In the genomic region with DNA sequence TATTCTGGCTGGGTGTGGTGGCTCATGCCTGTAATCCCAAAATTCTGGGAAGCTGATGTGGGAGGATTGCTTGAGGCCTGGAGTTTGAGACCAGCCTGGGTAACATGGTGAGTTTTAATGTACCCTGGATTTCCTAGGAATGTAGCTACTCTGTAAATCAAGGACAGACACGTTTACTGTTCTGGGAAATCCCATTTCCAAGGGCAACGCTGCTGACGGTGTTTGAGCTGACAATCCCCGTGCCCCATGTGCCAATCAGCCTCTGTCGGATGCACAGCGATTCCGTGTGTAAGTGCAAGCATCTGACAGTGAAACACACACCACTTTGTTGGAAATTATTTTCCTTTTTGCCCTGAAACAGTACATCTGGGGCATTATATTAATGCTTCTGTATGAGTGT, we compare ENCODE assay signal across 18 cellular contexts. TPM values are rescaled to one million over a fixed set of nuclear protein-coding genes. Genes with fewer than 3 reads are reported as not detected.
DNase-seq lines count a peak whose midpoint lies in the region; ATAC-seq and TF ChIP-seq lines count a peak whose summit lies in the region.
"Had no signal": no experiment of that assay in that cellular context is flagged by ENCODE, and none has a peak within 500 bp of the region (broad histone marks: within the 10 kb centered on the region; RNA-seq: fewer than 3 reads in every experiment).

No MANE protein-coding gene starts in this region.

- intact Hi-C loops in left ventricle myocardium superior (cut with micrococcal nuclease) (no loop called here), upper lobe of right lung (cut with DNase I) (no loop called here)

- no peaks in the 10 kb centered on the region for H3K27me3 ChIP-seq in cardiac muscle cell
- H3K27me3 ChIP-seq in upper lobe of right lung = no peaks in the 10 kb centered on the region
- H3K27me3 ChIP-seq: body of pancreas, neutrophil, sigmoid colon had no signal

- H3K4me1 ChIP-seq in cardiac muscle cell (ENCODE audit: low read depth) (peaks cover 7% of the 10 kb centered on the region), upper lobe of right lung (peaks cover 6% of the 10 kb centered on the region)
- H3K4me1 ChIP-seq: body of pancreas, sigmoid colon had no signal

- H3K4me3 ChIP-seq in cardiac muscle cell (no peak overlapping the region), upper lobe of right lung (no peak overlapping the region)
- H3K4me3 ChIP-seq: body of pancreas, sigmoid colon had no signal

- TF ChIP-seq CTCF in cardiac muscle cell (IDR thresholded peaks at IDR 0.05; ENCODE audit: low read depth, low read length) (no peak), upper lobe of right lung (IDR thresholded peaks at IDR 0.05) (no peak)

- H3K36me3 ChIP-seq in cardiac muscle cell (peaks cover 20% of the 10 kb centered on the region), upper lobe of right lung (peaks cover 19% of the 10 kb centered on the region)

- H3K27ac ChIP-seq in cardiac muscle cell (peak overlapping the region; percentile 34), epithelial cell of prostate (peak overlapping the region; percentile 52), upper lobe of right lung (peak overlapping the region; percentile 42)
- H3K27ac ChIP-seq: body of pancreas, neutrophil, sigmoid colon had no signal

- DNase-seq in cardiac muscle cell (ENCODE audit: low read depth in 1 of 2, low spot score in 1 of 2) (no peak), left ventricle myocardium superior (no peak), epithelial cell of prostate (ENCODE audit: low read depth, low spot score) (no peak), upper lobe of right lung (no peak), GM03348 (ENCODE audit: low spot score) (no peak)
- DNase-seq: ACHN; activated CD8-positive, alpha-beta T cell treated with anti-CD3 and anti-CD28 coated beads, Interleukin-2, amount 10 ng/mL, durations not matched to agents 7 days and 5 days; activated effector memory CD4-positive, alpha-beta T cell treated with anti-CD3 and anti-CD28 coated beads, Interleukin-2, amount 50 U/mL, for 16 hours; body of pancreas; effector CD8-positive, alpha-beta T cell; mesendoderm; NCI-H1694; NCI-H524; PC-3; sigmoid colon had no signal

- no peak for ATAC-seq in left ventricle myocardium superior
- no peak for ATAC-seq in upper lobe of right lung
- ATAC-seq in HG03175 (IDR thresholded peaks at IDR 0.05; ENCODE audit: unreplicated experiment) = no peak
- ATAC-seq: activated CD8-positive, alpha-beta T cell treated with anti-CD3 and anti-CD28 coated beads, Interleukin-2, amount 10 ng/mL, durations not matched to agents 7 days and 5 days; body of pancreas; PC-3; stimulated activated effector memory CD8-positive, alpha-beta T cell treated with anti-CD3 and anti-CD28 coated beads, Interleukin-12 subunit alpha, Interleukin-12 subunit beta, amount 100 ng/mL, for 72 hours had no signal

- H3K9me3 ChIP-seq in cardiac muscle cell (ENCODE audit: low read depth) (no peaks in the 10 kb centered on the region), upper lobe of right lung (no peaks in the 10 kb centered on the region)
- H3K9me3 ChIP-seq: body of pancreas, neutrophil, sigmoid colon had no signal

RNA-seq across cellular contexts. Expression of a gene that starts 8.1 kb away (rescaled TPM):
- total RNA-seq in cardiac muscle cell (2.3 and 3.1 TPM in 2 replicates), left ventricle myocardium superior (not detected), upper lobe of right lung (not detected)
- 1.2 and 2.3 TPM in 2 replicates for polyA plus RNA-seq in cardiac muscle cell
- total RNA-seq: body of pancreas, PC-3 had no signal

RNA-seq across cellular contexts. Expression of a gene that starts 14.4 kb away (rescaled TPM):
- total RNA-seq in cardiac muscle cell (42.0 and 53.6 TPM in 2 replicates), left ventricle myocardium superior (22.4 TPM), upper lobe of right lung (36.9 TPM)
- 47.5 and 69.4 TPM in 2 replicates for polyA plus RNA-seq in cardiac muscle cell

RNA-seq across cellular contexts. Expression of a gene that starts 16.8 kb away (rescaled TPM):
- total RNA-seq in cardiac muscle cell (29.2 and 32.1 TPM in 2 replicates), left ventricle myocardium superior (21.0 TPM), upper lobe of right lung (25.8 TPM)
- polyA plus RNA-seq in cardiac muscle cell = 25.0 and 25.7 TPM in 2 replicates

RNA-seq across cellular contexts. Expression of a gene that starts 27.7 kb away (rescaled TPM):
- total RNA-seq in cardiac muscle cell (13.4 and 16.0 TPM in 2 replicates), left ventricle myocardium superior (5.5 TPM), upper lobe of right lung (10.2 TPM)
- 30.6 and 46.3 TPM in 2 replicates for polyA plus RNA-seq in cardiac muscle cell

RNA-seq across cellular contexts. Expression of a gene that starts 59.0 kb away (rescaled TPM):
- total RNA-seq in cardiac muscle cell = 162 and 214 TPM in 2 replicates
- 155 and 201 TPM in 2 replicates for polyA plus RNA-seq in cardiac muscle cell
- total RNA-seq in left ventricle myocardium superior = 37.9 TPM
- total RNA-seq in upper lobe of right lung = 166 TPM
